9 cellular contexts compared by ENCODE assay signal in genomic region chr3:58353722-58354553, GRCh38. TPM values are rescaled to one million over a fixed set of nuclear protein-coding genes. Genes with fewer than 3 reads are reported as not detected.
DNase-seq lines count a peak whose midpoint lies in the region; ATAC-seq and TF ChIP-seq lines count a peak whose summit lies in the region.
"Had no signal": no experiment of that assay in that cellular context is flagged by ENCODE, and none has a peak within 500 bp of the region (broad histone marks: within the 10 kb centered on the region; RNA-seq: fewer than 3 reads in every experiment).

No MANE protein-coding gene starts in this region.

- no peak overlapping the region for H3K27ac ChIP-seq in CD4-positive, alpha-beta memory T cell (ENCODE audit: low read depth, low read length)
- peak overlapping the region; percentile 98 for H3K27ac ChIP-seq in KOPT-K1 (ENCODE audit: low read depth, low read length, poor library complexity, severe bottlenecking)
- H3K27ac ChIP-seq in ovary: no peak overlapping the region

- H3K36me3 ChIP-seq in CD4-positive, alpha-beta memory T cell (ENCODE audit: insufficient read depth, low read length): no peaks in the 10 kb centered on the region
- no peaks in the 10 kb centered on the region; the same call in 1 of the 2 replicates for H3K36me3 ChIP-seq in KOPT-K1 (ENCODE audit: insufficient read depth, low read length)
- no peaks in the 10 kb centered on the region for H3K36me3 ChIP-seq in ovary

- intact Hi-C loops in CD4-positive, alpha-beta memory T cell (cut with micrococcal nuclease): no loop called here
- intact Hi-C loops in ovary (cut with DNase I): no loop called here

- H3K27me3 Mint-ChIP-seq in CD4-positive, alpha-beta memory T cell: no peaks in the 10 kb centered on the region
- no peaks in the 10 kb centered on the region for H3K27me3 Mint-ChIP-seq in memory B cell

- no peak for TF ChIP-seq POLR2A in ovary (IDR thresholded peaks at IDR 0.05)

- CTCF ChIA-PET in CD4-positive, alpha-beta memory T cell (lab: Charles Lee; ENCODE audit: partially characterized antibody): interaction anchor here (0.9 to 1.2 kb wide), 2 partner anchors 118 to 180 kb away, joined by 3 read pairs; no protein-coding TSS in a partner anchor

- H3K4me3 Mint-ChIP-seq in CD4-positive, alpha-beta memory T cell: peak overlapping the region in 5 of 8 donors; percentile 34 to 78 (median 72)
- H3K4me3 Mint-ChIP-seq in memory B cell: peak overlapping the region; percentile 95

- no peaks in the 10 kb centered on the region for H3K9me3 ChIP-seq in CD4-positive, alpha-beta memory T cell (ENCODE audit: control insufficient read depth in 1 of 2, low read length in 2 of 2)
- H3K9me3 ChIP-seq in KOPT-K1 (ENCODE audit: insufficient read depth, low read length, poor library complexity, severe bottlenecking) (no peaks in the 10 kb centered on the region), ovary (no peaks in the 10 kb centered on the region)

- no peak overlapping the region for H3K4me3 ChIP-seq in CD4-positive, alpha-beta memory T cell (ENCODE audit: low read length in 2 of 2)
- no peak overlapping the region for H3K4me3 ChIP-seq in ovary

- no peaks in the 10 kb centered on the region for H3K27me3 ChIP-seq in CD4-positive, alpha-beta memory T cell (ENCODE audit: insufficient read depth, low read length)
- H3K27me3 ChIP-seq in ovary: no peaks in the 10 kb centered on the region

- no peak for TF ChIP-seq EP300 in ovary (IDR thresholded peaks at IDR 0.05)

- ATAC-seq in memory B cell (ENCODE audit: low read depth): peak; percentile 36

- DNase-seq in CD4-positive, alpha-beta memory T cell: peak; percentile 16 to 52 (median 37)
- DNase-seq in activated CD8-positive, alpha-beta memory T cell treated with anti-CD3 and anti-CD28 coated beads, Interleukin-2, amount 50 U/mL, for 48 hours: peak; percentile 51
- DNase-seq in memory B cell (ENCODE audit: low spot score in 2 of 2): peak in 1 of 2 donors; percentile 42
- DNase-seq in kidney tubule cell (ENCODE audit: low spot score): no peak
- DNase-seq in NCI-H748 (lab: John Stamatoyannopoulos, UW; ENCODE audit: unreplicated experiment): no peak
- DNase-seq in ovary: no peak
- DNase-seq in NCI-H1417 (lab: John Stamatoyannopoulos, UW): no peak
- DNase-seq: NCI-H187 had no signal

- peaks cover 29 to 49% (median 36%) of the 10 kb centered on the region in 4 donors for H3K4me1 Mint-ChIP-seq in CD4-positive, alpha-beta memory T cell
- H3K4me1 Mint-ChIP-seq in memory B cell: peaks cover 72% of the 10 kb centered on the region

- no peaks in the 10 kb centered on the region for H3K9me3 Mint-ChIP-seq in CD4-positive, alpha-beta memory T cell
- H3K9me3 Mint-ChIP-seq in memory B cell: no peaks in the 10 kb centered on the region

- POLR2A ChIA-PET in CD4-positive, alpha-beta memory T cell (lab: Charles Lee; ENCODE audit: partially characterized antibody): no interaction called here

- no peak for TF ChIP-seq CTCF in ovary (IDR thresholded peaks at IDR 0.05)

- peaks cover 15% of the 10 kb centered on the region for H3K4me1 ChIP-seq in CD4-positive, alpha-beta memory T cell (ENCODE audit: insufficient read depth, low read length)
- H3K4me1 ChIP-seq in ovary (ENCODE audit: insufficient read depth): no peaks in the 10 kb centered on the region

- H3K36me3 Mint-ChIP-seq in CD4-positive, alpha-beta memory T cell: peaks cover 1 to 6% of the 10 kb centered on the region in 2 donors
- peaks cover 2% of the 10 kb centered on the region for H3K36me3 Mint-ChIP-seq in memory B cell

- WGBS in ovary, 3 donors: 88 to 93% (median 89%) methylated on average over 8 of the region's 8 CpGs

- peak overlapping the region in 6 of 7 donors; percentile 6 to 92 (median 76) for H3K27ac Mint-ChIP-seq in CD4-positive, alpha-beta memory T cell
- peak overlapping the region; percentile 92 for H3K27ac Mint-ChIP-seq in memory B cell

RNA-seq across cellular contexts. Expression of gene PXK, which starts 21.2 kb away (rescaled TPM):
- 10 to 100 TPM; 20.0 to 20.2 TPM for total RNA-seq in CD4-positive, alpha-beta memory T cell
- polyA plus RNA-seq in CD4-positive, alpha-beta memory T cell: 10 to 100 TPM; 23.5 to 28.7 TPM
- 10 to 100 TPM; 21.6 to 36.6 (median 25.9) TPM for total RNA-seq in ovary
- polyA plus RNA-seq in ovary: 10 to 100 TPM; 17.2 to 42.0 TPM

RNA-seq across cellular contexts. Expression of gene HTD2, which starts 47.6 kb away (rescaled TPM):
- total RNA-seq in CD4-positive, alpha-beta memory T cell: 10 to 100 TPM in 1 of 2 experiments, 1 to 10 TPM in 1; 9.2 to 10.5 TPM
- polyA plus RNA-seq in CD4-positive, alpha-beta memory T cell: 10 to 100 TPM; 25.1 to 28.8 TPM
- 10 to 100 TPM in 2 of 7 donors, 1 to 10 TPM in 5; 7.3 to 12.0 (median 9.1) TPM for total RNA-seq in ovary
- polyA plus RNA-seq in ovary: 10 to 100 TPM in 1 of 2 donors, 1 to 10 TPM in 1; 9.2 to 11.3 TPM

RNA-seq across cellular contexts. Expression of gene RPP14, which starts 47.9 kb away (rescaled TPM):
- 10 to 100 TPM; 15.1 to 15.4 TPM for total RNA-seq in CD4-positive, alpha-beta memory T cell
- polyA plus RNA-seq in CD4-positive, alpha-beta memory T cell: 1 to 10 TPM; 6.1 to 6.3 TPM
- 10 to 100 TPM in 5 of 7 donors, 1 to 10 TPM in 2; 7.9 to 16.2 (median 15.0) TPM for total RNA-seq in ovary
- polyA plus RNA-seq in ovary: 10 to 100 TPM; 11.8 to 18.8 TPM

Comparison
In these comparisons a context has a peak if more than half of its experiments do, and no peak if none do; other contexts are left out.
1. DNase-seq: peak in CD4-positive, alpha-beta memory T cell (5 of 5) and activated CD8-positive, alpha-beta memory T cell treated with anti-CD3 and anti-CD28 coated beads, Interleukin-2, amount 50 U/mL, for 48 hours (single experiment); none in kidney tubule cell (single experiment), NCI-H748 (single experiment), ovary (0 of 5) and NCI-H1417 (0 of 3).